ENCODE assay signal across 1 cellular context in the genomic region with DNA sequence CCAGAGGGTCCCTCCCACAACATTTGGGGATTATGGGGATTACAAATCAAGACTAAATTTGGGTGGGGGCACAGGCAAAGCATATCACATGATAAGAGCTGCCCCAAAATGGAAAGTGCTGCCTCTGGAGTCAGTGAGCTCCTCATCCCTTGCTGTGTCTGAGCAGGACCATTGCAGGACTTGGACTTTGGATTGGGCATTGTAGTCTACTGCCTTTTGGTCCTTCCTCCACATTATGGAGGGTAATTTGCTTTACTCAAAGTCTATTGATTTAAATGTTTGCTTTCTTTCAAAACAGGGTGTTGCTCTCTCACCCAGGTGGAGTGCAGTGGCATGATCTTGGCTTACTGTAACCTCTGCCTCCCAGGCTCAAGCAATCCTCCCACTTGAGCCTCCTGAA.
A peak's percentile ranks its signal among the peaks of the same experiment; 100 is the strongest.
TF ChIP-seq lines count a peak whose summit lies in the region.

No MANE protein-coding gene starts in this region.

TF ChIP-seq in HepG2, 621 proteins besides CTCF, POLR2A, EP300 and RAD21 (continued from another document):
- TF ChIP-seq ZNF326 (CRISPR knock-in tag; IDR thresholded peaks at IDR 0.05; ENCODE audit: borderline replicate concordance) (no peak), GPN1 (CRISPR knock-in tag; IDR thresholded peaks at IDR 0.05; ENCODE audit: borderline replicate concordance) (no peak), CEBPB (IDR thresholded peaks at IDR 0.05; ENCODE audit: borderline replicate concordance, low read depth, low read length) (no peak), ZNF20 (CRISPR knock-in tag; IDR thresholded peaks at IDR 0.05) (no peak), MIXL1 (CRISPR knock-in tag; IDR thresholded peaks at IDR 0.05) (no peak), NFE2L1 (CRISPR knock-in tag; IDR thresholded peaks at IDR 0.05; ENCODE audit: borderline replicate concordance) (no peak), HDAC6 (IDR thresholded peaks at IDR 0.05; ENCODE audit: low read depth, low read length) (no peak), ZNF513 (CRISPR knock-in tag; conservative IDR thresholded peaks at IDR 0.05) (no peak)
- TF ChIP-seq, protein P1, sequence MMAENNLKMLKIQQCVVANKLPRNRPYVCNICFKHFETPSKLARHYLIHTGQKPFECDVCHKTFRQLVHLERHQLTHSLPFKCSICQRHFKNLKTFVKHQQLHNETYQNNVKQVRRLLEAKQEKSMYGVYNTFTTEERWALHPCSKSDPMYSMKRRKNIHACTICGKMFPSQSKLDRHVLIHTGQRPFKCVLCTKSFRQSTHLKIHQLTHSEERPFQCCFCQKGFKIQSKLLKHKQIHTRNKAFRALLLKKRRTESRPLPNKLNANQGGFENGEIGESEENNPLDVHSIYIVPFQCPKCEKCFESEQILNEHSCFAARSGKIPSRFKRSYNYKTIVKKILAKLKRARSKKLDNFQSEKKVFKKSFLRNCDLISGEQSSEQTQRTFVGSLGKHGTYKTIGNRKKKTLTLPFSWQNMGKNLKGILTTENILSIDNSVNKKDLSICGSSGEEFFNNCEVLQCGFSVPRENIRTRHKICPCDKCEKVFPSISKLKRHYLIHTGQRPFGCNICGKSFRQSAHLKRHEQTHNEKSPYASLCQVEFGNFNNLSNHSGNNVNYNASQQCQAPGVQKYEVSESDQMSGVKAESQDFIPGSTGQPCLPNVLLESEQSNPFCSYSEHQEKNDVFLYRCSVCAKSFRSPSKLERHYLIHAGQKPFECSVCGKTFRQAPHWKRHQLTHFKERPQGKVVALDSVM (CRISPR knock-in tag; IDR thresholded peaks at IDR 0.05), result peak; percentile 76
